In genomic region chr7:157799076-157799685, GRCh38 we compare ENCODE assay signal across 16 cellular contexts.
"Had no signal": no experiment of that assay in that cellular context is flagged by ENCODE, and none has a peak within 500 bp of the region (broad histone marks: within the 10 kb centered on the region; RNA-seq: fewer than 3 reads in every experiment).

No MANE protein-coding gene starts in this region.

- DNase-seq: cerebellar nuclear complex; colonic mucosa; dermis blood vessel endothelial cell; endodermal cell; erythroblast; foreskin keratinocyte; left colon; natural killer cell; sigmoid colon; stimulated activated CD4-positive, alpha-beta T cell treated with anti-CD3 and anti-CD28 coated beads, Interleukin-12 subunit alpha, Interleukin-12 subunit beta, amount 100 ng/mL, for 4 hours; stimulated activated naive CD4-positive, alpha-beta T cell treated with Interleukin-2 at 50 U/mL for 16 hours; thyroid gland; uterus had no signal

- H3K36me3 ChIP-seq: colonic mucosa, neutrophil, sigmoid colon, suprapubic skin, thyroid gland, uterus had no signal

- H3K4me1 ChIP-seq: colonic mucosa, foreskin keratinocyte, sigmoid colon, suprapubic skin, thyroid gland, uterus had no signal

- ATAC-seq: foreskin keratinocyte, left colon, natural killer cell had no signal

- H3K4me3 ChIP-seq: colonic mucosa, sigmoid colon, skin epidermis, suprapubic skin, thyroid gland, uterus had no signal

- H3K27ac ChIP-seq: colonic mucosa, foreskin keratinocyte, neutrophil, sigmoid colon, skin epidermis, suprapubic skin, thyroid gland, uterus had no signal

- H3K27me3 ChIP-seq: colonic mucosa, foreskin keratinocyte, neutrophil, thyroid gland, uterus had no signal

- H3K9me3 ChIP-seq: colonic mucosa, neutrophil, sigmoid colon, thyroid gland, uterus had no signal
